Comparison of ENCODE assay signal across 13 cellular contexts in genomic region chr6:164068533-164068932, GRCh38.
DNase-seq lines count a peak whose midpoint lies in the region; ATAC-seq and TF ChIP-seq lines count a peak whose summit lies in the region.
"Had no signal": no experiment of that assay in that cellular context is flagged by ENCODE, and none has a peak within 500 bp of the region (broad histone marks: within the 10 kb centered on the region; RNA-seq: fewer than 3 reads in every experiment).

No MANE protein-coding gene starts in this region.

- no peak for DNase-seq in left ventricle myocardium inferior
- DNase-seq in right cardiac atrium: no peak
- no peak for DNase-seq in adipocyte (ENCODE audit: low read depth)
- DNase-seq in fibroblast of mammary gland (ENCODE audit: low read depth): peak; percentile 24
- no peak for DNase-seq in gastrocnemius medialis
- no peak for DNase-seq in foreskin melanocyte
- DNase-seq in sigmoid colon: no peak
- DNase-seq in hepatic stellate cell (ENCODE audit: low spot score): no peak
- DNase-seq: ACHN; Calu3; CD4-positive, alpha-beta T cell; DMS 273 treated with DMSO at 0.1 percent for 48 hours had no signal

- TF ChIP-seq POLR2A in gastrocnemius medialis (IDR thresholded peaks at IDR 0.05) (no peak), sigmoid colon (IDR thresholded peaks at IDR 0.05) (no peak)

- no peaks in the 10 kb centered on the region for H3K36me3 ChIP-seq in left ventricle myocardium inferior
- H3K36me3 ChIP-seq in adipocyte (ENCODE audit: control insufficient read depth, insufficient read depth, low read length, severe bottlenecking): no peaks in the 10 kb centered on the region
- H3K36me3 ChIP-seq in gastrocnemius medialis: no peaks in the 10 kb centered on the region
- H3K36me3 ChIP-seq in sigmoid colon: no peaks in the 10 kb centered on the region

- H3K4me1 ChIP-seq in left ventricle myocardium inferior: peaks cover 15% of the 10 kb centered on the region
- H3K4me1 ChIP-seq in right cardiac atrium (ENCODE audit: control insufficient read depth, insufficient read depth, low read length): no peaks in the 10 kb centered on the region
- peaks cover 13% of the 10 kb centered on the region for H3K4me1 ChIP-seq in adipocyte (ENCODE audit: control insufficient read depth, insufficient read depth, low read length)
- H3K4me1 ChIP-seq in gastrocnemius medialis: peaks cover under 1 to 13% of the 10 kb centered on the region in 2 donors
- H3K4me1 ChIP-seq in sigmoid colon: no peaks in the 10 kb centered on the region

- WGBS in right cardiac atrium: 87% methylated on average over 4 of the region's 4 CpGs
- 89% methylated on average over 4 of the region's 4 CpGs for WGBS in sigmoid colon, 2 donors

- H3K9me3 ChIP-seq in left ventricle myocardium inferior (replicated peaks) (peaks cover 5% of the 10 kb centered on the region), right cardiac atrium (ENCODE audit: control insufficient read depth, low read length) (no peaks in the 10 kb centered on the region), adipocyte (ENCODE audit: control insufficient read depth, low read length) (peaks cover 7% of the 10 kb centered on the region), gastrocnemius medialis (no peaks in the 10 kb centered on the region), sigmoid colon (peaks cover 0 to 8% (median 0%) of the 10 kb centered on the region in 4 donors)

- H3K27me3 ChIP-seq in left ventricle myocardium inferior (ENCODE audit: low read depth): no peaks in the 10 kb centered on the region
- H3K27me3 ChIP-seq in right cardiac atrium (ENCODE audit: control insufficient read depth, insufficient read depth): no peaks in the 10 kb centered on the region
- H3K27me3 ChIP-seq in adipocyte (replicated peaks; ENCODE audit: control insufficient read depth, insufficient read depth, low read length): no peaks in the 10 kb centered on the region
- no peaks in the 10 kb centered on the region for H3K27me3 ChIP-seq in gastrocnemius medialis
- H3K27me3 ChIP-seq in sigmoid colon: no peaks in the 10 kb centered on the region

- in situ Hi-C loops in gastrocnemius medialis (cut with MboI; ENCODE audit: low sequenced_read_pairs in 4 of 4): no loop called here

- H3K4me3 ChIP-seq in left ventricle myocardium inferior (no peak overlapping the region), right cardiac atrium (ENCODE audit: low read length) (no peak overlapping the region), adipocyte (ENCODE audit: low read length) (peak overlapping the region; percentile 36), fibroblast of mammary gland (ENCODE audit: control insufficient read depth, low read depth, low read length) (no peak overlapping the region), gastrocnemius medialis (no peak overlapping the region), sigmoid colon (no peak overlapping the region)

- TF ChIP-seq CTCF in left ventricle myocardium inferior (IDR thresholded peaks at IDR 0.05; ENCODE audit: borderline replicate concordance) (no peak), fibroblast of mammary gland (conservative IDR thresholded peaks at IDR 0.05; ENCODE audit: control insufficient read depth, insufficient read depth, low read depth, low read length) (no peak), gastrocnemius medialis (IDR thresholded peaks at IDR 0.05 in 4 of 5, conservative IDR thresholded peaks at IDR 0.05 in 1 of 5) (no peak), sigmoid colon (IDR thresholded peaks at IDR 0.05) (no peak)

- TF ChIP-seq EP300 in sigmoid colon (IDR thresholded peaks at IDR 0.05): no peak

- ATAC-seq in right cardiac atrium (no peak), gastrocnemius medialis (no peak)
- ATAC-seq: HCT116 had no signal

- H3K27ac ChIP-seq in left ventricle myocardium inferior (replicated peaks) (peak overlapping the region; percentile 75), right cardiac atrium (ENCODE audit: low read length) (no peak overlapping the region), gastrocnemius medialis (peak overlapping the region; percentile 50 to 67 (median 60)), sigmoid colon (no peak overlapping the region)

- H3K9ac ChIP-seq in adipocyte (ENCODE audit: low read length): no peak overlapping the region

- intact Hi-C loops in left ventricle myocardium inferior (cut with micrococcal nuclease): no loop called here
- intact Hi-C loops in right cardiac atrium (cut with DNase I): no loop called here
- intact Hi-C loops in gastrocnemius medialis (cut with DNase I; ENCODE audit: low total_unique reads): no loop called here
- intact Hi-C loops in sigmoid colon (cut with DNase I): no loop called here

Comparison
In these comparisons a context has a peak if more than half of its experiments do, and no peak if none do; other contexts are left out.
1. H3K27ac ChIP-seq: peak in left ventricle myocardium inferior (single experiment) and gastrocnemius medialis (4 of 4); none in right cardiac atrium (single experiment) and sigmoid colon (0 of 4).